Comparison of ENCODE assay signal across 11 cellular contexts in genomic region chr5:124700333-124700732, GRCh38. TPM values are rescaled to one million over a fixed set of nuclear protein-coding genes. Genes with fewer than 3 reads are reported as not detected.
"Had no signal": no experiment of that assay in that cellular context is flagged by ENCODE, and none has a peak within 500 bp of the region (broad histone marks: within the 10 kb centered on the region; RNA-seq: fewer than 3 reads in every experiment).

No MANE protein-coding gene starts in this region.

- H3K27me3 Mint-ChIP-seq: activated CD4-positive, alpha-beta memory T cell treated with anti-CD3 and anti-CD28 coated beads, Interleukin-2, amount 10 ng/mL, durations not matched to agents 7 days and 5 days; activated CD4-positive, alpha-beta T cell treated with anti-CD3 and anti-CD28 coated beads for 36 hours; central memory CD8-positive, alpha-beta T cell had no signal

- H3K27ac ChIP-seq: ovary, tibial artery had no signal

- H3K4me1 Mint-ChIP-seq: activated CD4-positive, alpha-beta memory T cell treated with anti-CD3 and anti-CD28 coated beads, Interleukin-2, amount 10 ng/mL, durations not matched to agents 7 days and 5 days; activated CD4-positive, alpha-beta T cell treated with anti-CD3 and anti-CD28 coated beads for 36 hours; central memory CD8-positive, alpha-beta T cell had no signal

- H3K36me3 ChIP-seq: ovary, tibial artery had no signal

- H3K36me3 Mint-ChIP-seq: natural killer cell treated with Interleukin-12 subunit alpha and Interleukin-12 subunit beta and Interleukin-15 and Interleukin-18, amount 100 ng/mL, for 72 hours had no signal

- H3K4me3 Mint-ChIP-seq: activated CD4-positive, alpha-beta memory T cell treated with anti-CD3 and anti-CD28 coated beads, Interleukin-2, amount 10 ng/mL, durations not matched to agents 7 days and 5 days; activated CD4-positive, alpha-beta T cell treated with anti-CD3 and anti-CD28 coated beads for 36 hours; activated naive CD4-positive, alpha-beta T cell treated with anti-CD3 and anti-CD28 coated beads for 36 hours; central memory CD8-positive, alpha-beta T cell; natural killer cell treated with Interleukin-12 subunit alpha and Interleukin-12 subunit beta and Interleukin-15 and Interleukin-18, amount 100 ng/mL, for 72 hours had no signal

- H3K4me3 ChIP-seq: ovary, skin epidermis, tibial artery had no signal

- H3K27ac Mint-ChIP-seq: activated CD4-positive, alpha-beta memory T cell treated with anti-CD3 and anti-CD28 coated beads, Interleukin-2, amount 10 ng/mL, durations not matched to agents 7 days and 5 days; activated CD4-positive, alpha-beta T cell treated with anti-CD3 and anti-CD28 coated beads for 36 hours; activated naive CD4-positive, alpha-beta T cell treated with anti-CD3 and anti-CD28 coated beads for 36 hours; natural killer cell treated with Interleukin-12 subunit alpha and Interleukin-12 subunit beta and Interleukin-15 and Interleukin-18, amount 100 ng/mL, for 72 hours had no signal

- H3K27me3 ChIP-seq: ovary, tibial artery had no signal

- DNase-seq: activated CD4-positive, alpha-beta memory T cell treated with anti-CD3 and anti-CD28 coated beads, Interleukin-2, amount 10 ng/mL, durations not matched to agents 7 days and 5 days; activated CD4-positive, alpha-beta T cell treated with anti-CD3 and anti-CD28 coated beads for 36 hours; activated CD8-positive, alpha-beta memory T cell treated with anti-CD3 and anti-CD28 coated beads, Interleukin-2, amount 50 U/mL, for 4 hours; activated naive CD4-positive, alpha-beta T cell treated with anti-CD3 and anti-CD28 coated beads for 36 hours; effector memory CD4-positive, alpha-beta T cell; ovary; T1000; tibial artery had no signal

- H3K9me3 ChIP-seq: ovary, tibial artery had no signal

- H3K9me3 Mint-ChIP-seq: activated naive CD4-positive, alpha-beta T cell treated with anti-CD3 and anti-CD28 coated beads for 36 hours; natural killer cell treated with Interleukin-12 subunit alpha and Interleukin-12 subunit beta and Interleukin-15 and Interleukin-18, amount 100 ng/mL, for 72 hours had no signal

- ATAC-seq: activated CD4-positive, alpha-beta T cell treated with anti-CD3 and anti-CD28 coated beads for 36 hours; natural killer cell treated with Interleukin-12 subunit alpha and Interleukin-12 subunit beta and Interleukin-15 and Interleukin-18, amount 100 ng/mL, for 72 hours had no signal

RNA-seq across cellular contexts. Expression of gene ZNF608, which starts 46.1 kb away (rescaled TPM):
- total RNA-seq: activated CD4-positive, alpha-beta memory T cell treated with anti-CD3 and anti-CD28 coated beads, Interleukin-2, amount 10 ng/mL, durations not matched to agents 7 days and 5 days; activated CD4-positive, alpha-beta T cell treated with anti-CD3 and anti-CD28 coated beads for 36 hours; activated naive CD4-positive, alpha-beta T cell treated with anti-CD3 and anti-CD28 coated beads for 36 hours had no signal
